Comparison of ENCODE assay signal across 21 cellular contexts in the genomic region with DNA sequence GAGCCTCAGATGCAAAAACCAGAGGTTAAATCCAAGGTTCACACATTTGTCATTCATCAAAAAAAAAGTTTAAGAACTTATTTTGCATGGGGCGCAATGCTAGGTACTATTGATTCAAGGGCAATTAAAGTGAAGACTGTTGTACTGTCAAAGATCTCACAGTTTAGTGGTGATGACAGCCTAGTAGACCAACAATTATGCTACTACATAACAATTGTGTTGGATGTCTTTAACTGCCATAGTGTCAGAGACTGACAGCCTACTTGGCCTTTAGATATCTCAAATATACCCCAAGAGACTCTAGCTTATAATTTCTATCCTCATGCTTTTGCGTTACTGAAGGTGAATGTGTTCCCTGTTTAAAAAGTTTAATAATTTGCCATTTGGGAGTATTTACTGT.
"Had no signal": no experiment of that assay in that cellular context is flagged by ENCODE, and none has a peak within 500 bp of the region (broad histone marks: within the 10 kb centered on the region; RNA-seq: fewer than 3 reads in every experiment).

No MANE protein-coding gene starts in this region.

- H3K4me3 ChIP-seq: coronary artery, esophagus muscularis mucosa, lower lobe of right lung, sigmoid colon, skin epidermis, spleen, thoracic aorta, transverse colon, upper lobe of right lung had no signal

- H3K36me3 ChIP-seq: esophagus muscularis mucosa, lower lobe of right lung, neutrophil, sigmoid colon, spleen, thoracic aorta, transverse colon, upper lobe of right lung had no signal

- DNase-seq: dermis blood vessel endothelial cell; effector memory CD4-positive, alpha-beta T cell; foreskin keratinocyte; glutamatergic neuron; hypothalamus; lower lobe of right lung; naive thymus-derived CD8-positive, alpha-beta T cell; sigmoid colon; spleen; stimulated activated CD4-positive, alpha-beta T cell treated with anti-CD3 and anti-CD28 coated beads, Interleukin-4, amount 100 ng/mL, for 4 hours; stimulated activated naive CD8-positive, alpha-beta T cell treated with anti-CD3 and anti-CD28 coated beads, Interleukin-15, Interleukin-2, amounts not matched to agents 100 U/mL and 50 U/mL, for 24 hours; transverse colon; upper lobe of right lung had no signal

- H3K9me3 ChIP-seq: esophagus muscularis mucosa, lower lobe of right lung, neutrophil, sigmoid colon, spleen, thoracic aorta, transverse colon, upper lobe of right lung had no signal

- H3K4me1 ChIP-seq: transverse colon had no signal

- H3K27ac ChIP-seq: esophagus muscularis mucosa, foreskin keratinocyte, lower lobe of right lung, neutrophil, parathyroid adenoma, spleen, upper lobe of right lung had no signal

- ATAC-seq: foreskin keratinocyte; left lobe of liver; lower lobe of right lung; naive thymus-derived CD8-positive, alpha-beta T cell; stimulated activated memory B cell treated with anti-CD40 and anti-IgM and Interleukin-4, amounts not matched to agents 10 μg/mL and 1 μg/mL and 100 μg/mL, for 72 hours; stimulated activated naive CD8-positive, alpha-beta T cell treated with anti-CD3 and anti-CD28 coated beads, Interleukin-15, Interleukin-2, amounts not matched to agents 100 U/mL and 50 U/mL, for 24 hours; upper lobe of right lung had no signal

- H3K27me3 ChIP-seq: esophagus muscularis mucosa, foreskin keratinocyte, neutrophil, sigmoid colon, spleen, transverse colon, upper lobe of right lung had no signal

- H3K9ac ChIP-seq: parathyroid adenoma had no signal
